ENCODE assay signal across 1 cellular context in the genomic region with DNA sequence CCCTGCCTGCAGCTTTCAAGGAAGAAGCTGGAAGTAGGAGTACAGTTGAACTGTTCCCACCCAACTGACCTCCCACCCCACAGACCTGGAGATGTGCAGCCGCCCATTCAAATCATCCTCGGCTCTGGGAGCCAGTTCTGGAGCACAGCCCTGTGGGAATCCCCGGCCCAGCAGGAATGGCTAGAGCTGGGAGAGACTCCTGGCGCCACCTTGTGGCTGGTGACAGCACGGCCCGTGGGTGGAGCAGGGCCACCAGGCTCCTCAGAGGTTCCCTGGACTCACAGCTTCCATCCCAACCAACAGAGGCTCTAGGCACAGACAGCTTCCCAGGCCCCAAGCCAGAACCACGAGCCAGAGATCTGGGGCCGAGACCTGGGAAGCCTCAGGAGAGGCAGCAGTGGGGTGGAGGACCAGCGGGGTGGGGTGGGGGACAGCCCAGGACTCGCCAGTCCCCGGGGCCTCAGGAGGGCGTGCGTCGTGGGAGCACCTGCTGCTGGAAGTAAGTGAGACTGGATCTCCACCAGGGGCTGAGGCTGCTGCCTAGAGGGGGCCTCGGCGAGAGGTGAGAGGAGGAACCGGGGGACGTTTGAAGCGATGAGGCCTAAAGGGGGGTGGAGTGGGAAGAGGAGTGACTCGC.
TF ChIP-seq lines count a peak whose summit lies in the region.

No MANE protein-coding gene starts in this region.

TF ChIP-seq in K562, 482 proteins besides CTCF, POLR2A, EP300 and RAD21 (continued from another document):
- no peak for TF ChIP-seq NCOA2 (IDR thresholded peaks at IDR 0.05; ENCODE audit: partially characterized antibody in 2 of 2)
- TF ChIP-seq HLTF (IDR thresholded peaks at IDR 0.05) = no peak
- peak; percentile 96 for TF ChIP-seq CTCFL (IDR thresholded peaks at IDR 0.05; ENCODE audit: borderline replicate concordance, insufficient read depth, low read depth, low read length, poor library complexity, severe bottlenecking)
- no peak for TF ChIP-seq ZBTB49 (CRISPR knock-in tag; IDR thresholded peaks at IDR 0.05; ENCODE audit: borderline replicate concordance)
- no peak for TF ChIP-seq OTX1 (CRISPR knock-in tag; IDR thresholded peaks at IDR 0.05)
- TF ChIP-seq MCM2 (IDR thresholded peaks at IDR 0.05; ENCODE audit: low read depth) = no peak
- TF ChIP-seq PHTF2 (CRISPR knock-in tag; IDR thresholded peaks at IDR 0.05) = no peak
- peak; percentile 68 for TF ChIP-seq EGR1 (conservative IDR thresholded peaks at IDR 0.05)
